In the genomic region with DNA sequence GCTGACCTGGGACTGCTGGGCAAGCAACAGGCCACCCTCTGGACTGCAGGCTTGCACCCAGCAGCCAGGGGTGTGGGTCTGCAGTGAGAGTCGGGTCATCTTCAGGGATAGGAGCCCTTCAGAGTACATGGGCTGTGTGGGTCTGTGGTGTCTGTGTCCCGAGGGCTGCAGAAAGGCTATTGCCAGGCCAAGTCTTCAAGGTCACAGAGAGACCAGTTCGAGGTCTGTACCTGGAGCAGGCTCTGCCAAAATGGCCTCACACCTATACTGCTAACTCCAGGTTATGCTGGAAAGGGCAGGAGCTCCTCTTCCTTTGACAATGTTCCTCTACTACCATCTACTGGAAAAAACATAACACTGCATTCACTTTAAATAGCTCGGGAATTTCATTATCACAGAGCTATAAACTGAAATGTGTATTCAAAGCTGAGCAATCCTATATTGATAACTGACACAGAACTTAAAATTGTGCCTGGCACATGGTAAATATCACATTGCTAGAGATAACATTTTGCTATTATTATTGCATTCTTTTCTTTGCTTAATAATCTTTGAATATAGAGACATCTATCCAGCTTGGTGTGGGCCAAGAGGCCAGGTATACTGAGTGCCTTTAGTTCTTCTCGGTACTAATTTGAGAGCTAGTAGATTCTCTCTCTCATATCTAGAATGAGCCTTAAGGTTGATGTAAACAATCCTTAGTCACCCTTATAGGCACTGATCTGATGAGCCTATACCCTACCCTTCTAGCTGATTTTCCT, we compare ENCODE assay signal across 9 cellular contexts. TPM values are rescaled to one million over a fixed set of nuclear protein-coding genes. Genes with fewer than 3 reads are reported as not detected.
DNase-seq lines count a peak whose midpoint lies in the region; TF ChIP-seq lines count a peak whose summit lies in the region.
"Had no signal": no experiment of that assay in that cellular context is flagged by ENCODE, and none has a peak within 500 bp of the region (broad histone marks: within the 10 kb centered on the region; RNA-seq: fewer than 3 reads in every experiment).

No MANE protein-coding gene starts in this region.

- peaks cover 16% of the 10 kb centered on the region for H3K4me1 Mint-ChIP-seq in progenitor cell of endocrine pancreas (ENCODE audit: low read depth)
- H3K4me1 Mint-ChIP-seq: naive thymus-derived CD8-positive, alpha-beta T cell had no signal

- H3K27me3 Mint-ChIP-seq in progenitor cell of endocrine pancreas, result peaks cover 3% of the 10 kb centered on the region

- no peaks in the 10 kb centered on the region for H3K36me3 Mint-ChIP-seq in progenitor cell of endocrine pancreas (ENCODE audit: insufficient read depth)
- H3K36me3 Mint-ChIP-seq: naive thymus-derived CD8-positive, alpha-beta T cell had no signal

- TF ChIP-seq POLR2A in NB4 (IDR thresholded peaks at IDR 0.05; ENCODE audit: extremely low read depth, insufficient read length), result no peak

- H3K9me3 Mint-ChIP-seq in progenitor cell of endocrine pancreas (ENCODE audit: low read depth), result peaks cover 3% of the 10 kb centered on the region

- H3K4me3 ChIP-seq in NB4 (ENCODE audit: low read depth, low read length) (no peak overlapping the region), foreskin fibroblast (ENCODE audit: low read depth in 1 of 2, low read length in 2 of 2) (no peak overlapping the region)

- no peak overlapping the region for H3K4me3 Mint-ChIP-seq in progenitor cell of endocrine pancreas (ENCODE audit: low read depth)
- H3K4me3 Mint-ChIP-seq: naive thymus-derived CD8-positive, alpha-beta T cell had no signal

- H3K27ac Mint-ChIP-seq in progenitor cell of endocrine pancreas, result no peak overlapping the region
- H3K27ac Mint-ChIP-seq: naive thymus-derived CD8-positive, alpha-beta T cell had no signal

- TF ChIP-seq CTCF in GM20000 (IDR thresholded peaks at IDR 0.05; ENCODE audit: extremely low read depth, missing control alignments), result peak; percentile 16
- peak; percentile 36 for TF ChIP-seq CTCF in NB4 (IDR thresholded peaks at IDR 0.05; ENCODE audit: low read depth, low read length)
- peak; percentile 74 for TF ChIP-seq CTCF in foreskin fibroblast (IDR thresholded peaks at IDR 0.05; ENCODE audit: low read depth, low read length)
- TF ChIP-seq CTCF in progenitor cell of endocrine pancreas (IDR thresholded peaks at IDR 0.05; ENCODE audit: unreplicated experiment), result peak; percentile 86

- DNase-seq in DMS153 treated with DMSO at 0.1 percent for 48 hours (lab: John Stamatoyannopoulos, UW; ENCODE audit: unreplicated experiment), result peak; percentile 50
- DNase-seq in GM20000 (ENCODE audit: low spot score), result peak; percentile 60
- DNase-seq in NB4 (ENCODE audit: low read depth), result peak; percentile 48
- peak; percentile 41 for DNase-seq in SKM-1 (lab: John Stamatoyannopoulos, UW; ENCODE audit: unreplicated experiment)
- peak; percentile 10 to 53 for DNase-seq in foreskin fibroblast
- no peak for DNase-seq in progenitor cell of endocrine pancreas (ENCODE audit: low spot score, unreplicated experiment)
- DNase-seq in OCI-M2 (lab: John Stamatoyannopoulos, UW; ENCODE audit: unreplicated experiment), result no peak
- DNase-seq in occipital lobe (lab: John Stamatoyannopoulos, UW), result no peak

RNA-seq across cellular contexts. Expression of a gene that starts 6.9 kb away (rescaled TPM):
- total RNA-seq in progenitor cell of endocrine pancreas, result 71.7 and 77.7 TPM in 2 replicates
- 16.5 TPM for total RNA-seq in occipital lobe

Comparison
In these comparisons a context has a peak if more than half of its experiments do, and no peak if none do; other contexts are left out.
1. DNase-seq: peak in DMS153 treated with DMSO at 0.1 percent for 48 hours (single experiment), GM20000 (single experiment), NB4 (single experiment), SKM-1 (single experiment) and foreskin fibroblast (2 of 2); none in progenitor cell of endocrine pancreas (single experiment), OCI-M2 (single experiment) and occipital lobe (single experiment).
2. CTCF ChIP-seq: peak in every context shown above with its lines; median percentile 86 in progenitor cell of endocrine pancreas; 74 in foreskin fibroblast; 36 in NB4; 16 in GM20000.